Comparison of ENCODE assay signal across 8 cellular contexts in genomic region chr2:39593439-39594393, GRCh38.
DNase-seq lines count a peak whose midpoint lies in the region; ATAC-seq lines count a peak whose summit lies in the region.

No MANE protein-coding gene starts in this region.

- ATAC-seq in HG03095 (IDR thresholded peaks at IDR 0.05; ENCODE audit: unreplicated experiment) (peak; percentile 52), GM21723 (IDR thresholded peaks at IDR 0.05; ENCODE audit: unreplicated experiment) (no peak), GM18873 (IDR thresholded peaks at IDR 0.05; ENCODE audit: low FRiP score, unreplicated experiment) (no peak), HG03039 (IDR thresholded peaks at IDR 0.05; ENCODE audit: unreplicated experiment) (no peak)

- DNase-seq in ELF-1 (ENCODE audit: low read depth, low spot score) (peak; percentile 75), OCI-M1 (lab: John Stamatoyannopoulos, UW) (peak; percentile 75), epidermal melanocyte (ENCODE audit: insufficient read length, low spot score) (peak; percentile 59), myocyte (ENCODE audit: low read depth) (peak; percentile 89)
